Comparison of ENCODE assay signal across 33 cellular contexts in genomic region chr4:127000846-127001245, GRCh38.
"Had no signal": no experiment of that assay in that cellular context is flagged by ENCODE, and none has a peak within 500 bp of the region (broad histone marks: within the 10 kb centered on the region; RNA-seq: fewer than 3 reads in every experiment).

No MANE protein-coding gene starts in this region.

- H3K36me3 ChIP-seq: ascending aorta, breast epithelium, cardiac muscle cell, esophagus muscularis mucosa, gastrocnemius medialis, heart right ventricle had no signal

- H3K27ac ChIP-seq: ascending aorta, breast epithelium, cardiac muscle cell, coronary artery, dorsolateral prefrontal cortex, esophagus muscularis mucosa, gastrocnemius medialis, heart right ventricle, hepatocyte, VCaP had no signal

- ATAC-seq: activated naive CD4-positive, alpha-beta T cell treated with anti-CD3 and anti-CD28 coated beads, Interleukin-2, amount 50 U/mL, for 72 hours; activated T-cell treated with anti-CD3 and anti-CD28 coated beads, Interleukin-2, amount 50 U/mL, for 72 hours; gastrocnemius medialis; heart right ventricle; WTC11 had no signal

- H3K36me3 Mint-ChIP-seq: activated naive CD4-positive, alpha-beta T cell treated with anti-CD3 and anti-CD28 coated beads, Interleukin-2, amount 10 ng/mL, durations not matched to agents 7 days and 5 days; activated naive CD4-positive, alpha-beta T cell treated with anti-CD3 and anti-CD28 coated beads, Interleukin-2, amount 50 U/mL, for 72 hours; activated naive CD8-positive, alpha-beta T cell treated with anti-CD3 and anti-CD28 coated beads, Interleukin-2, amount 10 ng/mL, durations not matched to agents 7 days and 5 days; brain; WTC11 had no signal

- H3K4me1 ChIP-seq: ascending aorta, breast epithelium, esophagus muscularis mucosa, gastrocnemius medialis had no signal

- H3K27me3 Mint-ChIP-seq: activated CD4-positive, alpha-beta memory T cell treated with anti-CD3 and anti-CD28 coated beads, Interleukin-2, amount 10 ng/mL, durations not matched to agents 7 days and 5 days; activated CD4-positive, alpha-beta T cell treated with anti-CD3 and anti-CD28 coated beads, Interleukin-2, amount 10 ng/mL, durations not matched to agents 7 days and 5 days; activated naive CD4-positive, alpha-beta T cell treated with anti-CD3 and anti-CD28 coated beads, Interleukin-2, amount 10 ng/mL, durations not matched to agents 7 days and 5 days; activated naive CD8-positive, alpha-beta T cell treated with anti-CD3 and anti-CD28 coated beads, Interleukin-2, amount 10 ng/mL, durations not matched to agents 7 days and 5 days; activated T-cell treated with anti-CD3 and anti-CD28 coated beads, Interleukin-2, amount 50 U/mL, for 24 hours; brain; dendritic cell treated with granulocyte-macrophage colony-stimulating factor and Interleukin-4, amounts not matched to agents 40 ng/mL and 50 ng/mL, for 4 days had no signal

- H3K27ac Mint-ChIP-seq: activated CD4-positive, alpha-beta memory T cell treated with anti-CD3 and anti-CD28 coated beads, Interleukin-2, amount 10 ng/mL, durations not matched to agents 7 days and 5 days; activated CD4-positive, alpha-beta T cell treated with anti-CD3 and anti-CD28 coated beads, Interleukin-2, amount 10 ng/mL, durations not matched to agents 7 days and 5 days; activated naive CD4-positive, alpha-beta T cell treated with anti-CD3 and anti-CD28 coated beads, Interleukin-2, amount 10 ng/mL, durations not matched to agents 7 days and 5 days; activated naive CD4-positive, alpha-beta T cell treated with anti-CD3 and anti-CD28 coated beads, Interleukin-2, amount 50 U/mL, for 72 hours; activated naive CD8-positive, alpha-beta T cell treated with anti-CD3 and anti-CD28 coated beads, Interleukin-2, amount 10 ng/mL, durations not matched to agents 7 days and 5 days; activated T-cell treated with anti-CD3 and anti-CD28 coated beads, Interleukin-2, amount 50 U/mL, for 24 hours; activated T-cell treated with anti-CD3 and anti-CD28 coated beads, Interleukin-2, amount 50 U/mL, for 72 hours; brain; dendritic cell treated with granulocyte-macrophage colony-stimulating factor and Interleukin-4, amounts not matched to agents 40 ng/mL and 50 ng/mL, for 4 days; endodermal cell; WTC11 had no signal

- H3K4me1 Mint-ChIP-seq: activated CD4-positive, alpha-beta memory T cell treated with anti-CD3 and anti-CD28 coated beads, Interleukin-2, amount 10 ng/mL, durations not matched to agents 7 days and 5 days; activated CD4-positive, alpha-beta T cell treated with anti-CD3 and anti-CD28 coated beads, Interleukin-2, amount 10 ng/mL, durations not matched to agents 7 days and 5 days; activated naive CD4-positive, alpha-beta T cell treated with anti-CD3 and anti-CD28 coated beads, Interleukin-2, amount 10 ng/mL, durations not matched to agents 7 days and 5 days; activated naive CD8-positive, alpha-beta T cell treated with anti-CD3 and anti-CD28 coated beads, Interleukin-2, amount 10 ng/mL, durations not matched to agents 7 days and 5 days; endodermal cell; WTC11 had no signal

- H3K9me3 ChIP-seq: ascending aorta, breast epithelium, esophagus muscularis mucosa, gastrocnemius medialis, heart right ventricle had no signal

- H3K4me3 ChIP-seq: ascending aorta, breast epithelium, cardiac muscle cell, coronary artery, dorsolateral prefrontal cortex, esophagus muscularis mucosa, gastrocnemius medialis, heart right ventricle, hepatocyte had no signal

- H3K27me3 ChIP-seq: ascending aorta, breast epithelium, cardiac muscle cell, esophagus muscularis mucosa, gastrocnemius medialis, heart right ventricle, hepatocyte had no signal

- DNase-seq: activated CD4-positive, alpha-beta memory T cell treated with anti-CD3 and anti-CD28 coated beads, Interleukin-2, amount 10 ng/mL, durations not matched to agents 7 days and 5 days; activated CD4-positive, alpha-beta T cell treated with anti-CD3 and anti-CD28 coated beads for 1 hour; activated CD4-positive, alpha-beta T cell treated with anti-CD3 and anti-CD28 coated beads for 4 hours; activated CD4-positive, alpha-beta T cell treated with anti-CD3 and anti-CD28 coated beads, Interleukin-2, amount 10 ng/mL, durations not matched to agents 7 days and 5 days; activated CD4-positive, alpha-beta T cell treated with anti-CD3 and anti-CD28 coated beads, Interleukin-2, amount 50 U/mL, for 4 hours; activated CD8-positive, alpha-beta memory T cell treated with anti-CD3 and anti-CD28 coated beads, Interleukin-2, amount 50 U/mL, for 48 hours; activated gamma-delta T cell; activated naive CD4-positive, alpha-beta T cell; activated naive CD4-positive, alpha-beta T cell treated with anti-CD3 and anti-CD28 coated beads, Interleukin-2, amount 10 ng/mL, durations not matched to agents 7 days and 5 days; activated naive CD8-positive, alpha-beta T cell treated with anti-CD3 and anti-CD28 coated beads, Interleukin-2, amount 10 ng/mL, durations not matched to agents 7 days and 5 days; activated T-cell treated with anti-CD3 and anti-CD28 coated beads for 4 hours; activated T-cell treated with anti-CD3 and anti-CD28 coated beads, Interleukin-2, amount 50 U/mL, for 24 hours; activated T-cell treated with anti-CD3 and anti-CD28 coated beads, Interleukin-2, amount 50 U/mL, for 72 hours; central memory CD4-positive, alpha-beta T cell; cerebellar nuclear complex; dorsolateral prefrontal cortex; effector memory CD4-positive, alpha-beta T cell; endodermal cell; erythroblast; gastrocnemius medialis; heart right ventricle; T-helper 2 cell had no signal

- H3K4me3 Mint-ChIP-seq: activated CD4-positive, alpha-beta memory T cell treated with anti-CD3 and anti-CD28 coated beads, Interleukin-2, amount 10 ng/mL, durations not matched to agents 7 days and 5 days; activated CD4-positive, alpha-beta T cell treated with anti-CD3 and anti-CD28 coated beads, Interleukin-2, amount 10 ng/mL, durations not matched to agents 7 days and 5 days; activated naive CD4-positive, alpha-beta T cell treated with anti-CD3 and anti-CD28 coated beads, Interleukin-2, amount 10 ng/mL, durations not matched to agents 7 days and 5 days; activated naive CD8-positive, alpha-beta T cell treated with anti-CD3 and anti-CD28 coated beads, Interleukin-2, amount 10 ng/mL, durations not matched to agents 7 days and 5 days; activated T-cell treated with anti-CD3 and anti-CD28 coated beads, Interleukin-2, amount 50 U/mL, for 24 hours; activated T-cell treated with anti-CD3 and anti-CD28 coated beads, Interleukin-2, amount 50 U/mL, for 72 hours; brain; dendritic cell treated with granulocyte-macrophage colony-stimulating factor and Interleukin-4, amounts not matched to agents 40 ng/mL and 50 ng/mL, for 4 days; endodermal cell; WTC11 had no signal

- H3K9me3 Mint-ChIP-seq: brain, endodermal cell, WTC11 had no signal
